In the genomic region with DNA sequence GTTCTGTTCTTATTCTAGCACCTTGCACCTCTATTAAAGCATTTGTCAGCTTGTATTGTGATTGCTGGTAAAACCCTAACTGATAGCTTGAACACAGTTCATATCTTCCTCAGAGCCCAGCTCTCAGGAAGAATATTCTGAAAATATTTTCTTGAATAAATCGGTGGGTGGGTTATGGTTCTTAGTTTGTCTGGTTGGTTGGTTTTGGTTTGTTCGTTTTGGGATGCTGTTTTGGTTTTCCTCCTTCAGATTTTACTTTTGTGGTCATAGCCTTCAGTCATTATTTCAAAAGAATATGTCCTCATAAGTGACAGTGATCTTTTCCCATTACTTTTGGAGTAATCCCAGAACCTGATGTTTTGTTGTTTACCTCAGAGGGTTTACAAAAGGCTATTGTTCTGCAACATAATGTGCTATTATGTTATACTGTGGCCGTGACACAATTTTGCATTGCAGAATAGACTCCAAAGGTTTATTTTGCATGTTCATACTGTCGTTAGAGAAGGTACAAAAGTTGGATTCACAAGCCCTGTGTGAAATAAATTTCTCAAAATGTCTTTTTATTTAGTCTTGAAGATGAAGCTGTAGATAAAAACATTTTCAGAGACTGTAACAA, we compare ENCODE assay signal across 9 cellular contexts. TPM values are rescaled to one million over a fixed set of nuclear protein-coding genes. Genes with fewer than 3 reads are reported as not detected.
DNase-seq lines count a peak whose midpoint lies in the region; ATAC-seq, FAIRE-seq and TF ChIP-seq lines count a peak whose summit lies in the region.
"Had no signal": no experiment of that assay in that cellular context is flagged by ENCODE, and none has a peak within 500 bp of the region (broad histone marks: within the 10 kb centered on the region; RNA-seq: fewer than 3 reads in every experiment).

No MANE protein-coding gene starts in this region.

- H3K27ac ChIP-seq in DND-41 (ENCODE audit: low read length) (no peak overlapping the region), OCI-LY1 (ENCODE audit: low read depth, low read length, poor library complexity, severe bottlenecking) (peak overlapping the region; percentile 11), pancreas (peak overlapping the region in 3 of 4 donors; percentile 82 to 95 (median 94))

- no peaks in the 10 kb centered on the region for H3K9me3 Mint-ChIP-seq in effector memory CD8-positive, alpha-beta T cell

- H3K36me3 Mint-ChIP-seq in effector memory CD8-positive, alpha-beta T cell (ENCODE audit: insufficient read depth) = peaks cover 19% of the 10 kb centered on the region

- peak overlapping the region; percentile 98 to 99 for H3K4me3 Mint-ChIP-seq in effector memory CD8-positive, alpha-beta T cell

- intact Hi-C loops in pancreas (cut with DNase I) = no loop called here

- H3K9ac ChIP-seq in DND-41 (ENCODE audit: low read depth, low read length) = peak overlapping the region; percentile 90; the same call in 1 of the 2 replicates
- peak overlapping the region; percentile 21; the same call in 1 of the 2 replicates for H3K9ac ChIP-seq in OCI-LY1 (ENCODE audit: low read length)

- H2AFZ ChIP-seq in DND-41 (ENCODE audit: low read depth, low read length) (no peak overlapping the region), OCI-LY1 (ENCODE audit: low read length) (0 out of 2 replicates have a peak overlapping the region, but pooled peaks have one; percentile 14)

- no peaks in the 10 kb centered on the region for H3K27me3 Mint-ChIP-seq in effector memory CD8-positive, alpha-beta T cell

- no peaks in the 10 kb centered on the region for H4K20me1 ChIP-seq in DND-41 (ENCODE audit: insufficient read depth, low read length)
- H4K20me1 ChIP-seq in OCI-LY1 (ENCODE audit: insufficient read depth, low read length) = no peaks in the 10 kb centered on the region

- H3K9me3 ChIP-seq in DND-41 (ENCODE audit: insufficient read depth, low read length, severe bottlenecking) (no peaks in the 10 kb centered on the region), OCI-LY1 (ENCODE audit: low read length) (no peaks in the 10 kb centered on the region), pancreas (no peaks in the 10 kb centered on the region)

- H3K4me1 Mint-ChIP-seq in effector memory CD8-positive, alpha-beta T cell (ENCODE audit: low read depth in 2 of 2) = peaks cover 33 to 40% of the 10 kb centered on the region in 2 donors

- peak overlapping the region; percentile 80; the same call in 1 of the 2 replicates for H3K4me2 ChIP-seq in DND-41 (ENCODE audit: insufficient read depth, low read length)
- H3K4me2 ChIP-seq in OCI-LY1 (ENCODE audit: low read length) = peak overlapping the region; percentile 89

- WGBS in pancreas, 2 donors = 51 to 52% methylated on average over 4 of the region's 4 CpGs

- peaks cover 39% of the 10 kb centered on the region for H3K4me1 ChIP-seq in DND-41 (ENCODE audit: insufficient read depth, low read length)
- H3K4me1 ChIP-seq in OCI-LY1 (ENCODE audit: insufficient read depth, low read length, severe bottlenecking) = peaks cover 43% of the 10 kb centered on the region
- H3K4me1 ChIP-seq in pancreas = peaks cover 22 to 33% (median 26%) of the 10 kb centered on the region in 3 donors

- peak overlapping the region; percentile 99 for H3K27ac Mint-ChIP-seq in effector memory CD8-positive, alpha-beta T cell

- ATAC-seq in DND-41 (ENCODE audit: insufficient read depth, low read depth) (no peak), pancreas (no peak), GM18909 (IDR thresholded peaks at IDR 0.05; ENCODE audit: poor library complexity, unreplicated experiment) (no peak), GM18519 (IDR thresholded peaks at IDR 0.05; ENCODE audit: low FRiP score, unreplicated experiment) (no peak)
- ATAC-seq in effector memory CD8-positive, alpha-beta T cell (replicated peaks) = no peak

- no peaks in the 10 kb centered on the region for H3K9me2 ChIP-seq in OCI-LY1 (ENCODE audit: low read depth, low read length)

- H3K79me2 ChIP-seq in DND-41 (ENCODE audit: insufficient read depth, low read length) (peaks cover 38% of the 10 kb centered on the region), OCI-LY1 (ENCODE audit: insufficient read depth, low read length) (peaks cover 20% of the 10 kb centered on the region)

- no peaks in the 10 kb centered on the region for H3F3A ChIP-seq in OCI-LY1 (ENCODE audit: insufficient read depth, low read length)

- H3K4me3 ChIP-seq in DND-41 (ENCODE audit: low read depth in 1 of 2, low read length in 2 of 2) = no peak overlapping the region
- peak overlapping the region; percentile 83 for H3K4me3 ChIP-seq in OCI-LY1 (ENCODE audit: low read depth, low read length, poor library complexity, severe bottlenecking)
- peak overlapping the region in 2 of 4 donors; percentile 60 to 69 for H3K4me3 ChIP-seq in pancreas

- H3K27me3 ChIP-seq in DND-41 (ENCODE audit: insufficient read depth, low read length, poor library complexity) = no peaks in the 10 kb centered on the region
- H3K27me3 ChIP-seq in OCI-LY1 (ENCODE audit: insufficient read depth, low read length) = no peaks in the 10 kb centered on the region
- H3K27me3 ChIP-seq in pancreas = no peaks in the 10 kb centered on the region

- TF ChIP-seq CTCF in DND-41 (IDR thresholded peaks at IDR 0.05; ENCODE audit: borderline replicate concordance, extremely low read depth, low read length, poor library complexity, severe bottlenecking) (no peak), OCI-LY1 (IDR thresholded peaks at IDR 0.05; ENCODE audit: low read length) (no peak), pancreas (IDR thresholded peaks at IDR 0.05) (no peak)

- no peak for DNase-seq in DND-41
- DNase-seq in effector memory CD8-positive, alpha-beta T cell = no peak
- DNase-seq in pancreas = no peak
- no peak for DNase-seq in stimulated activated naive CD4-positive, alpha-beta T cell treated with Interleukin-2 at 50 U/mL for 16 hours (lab: John Stamatoyannopoulos, UW)
- DNase-seq in NOMO-1 (lab: John Stamatoyannopoulos, UW; ENCODE audit: unreplicated experiment in 2 of 2) = no peak
- DNase-seq: activated CD8-positive, alpha-beta memory T cell treated with anti-CD3 and anti-CD28 coated beads, Interleukin-2, amount 50 U/mL, for 48 hours had no signal

- H3K36me3 ChIP-seq in DND-41 (ENCODE audit: insufficient read depth, low read length) (peaks cover 4% of the 10 kb centered on the region), OCI-LY1 (ENCODE audit: insufficient read depth, low read length) (peaks cover 6% of the 10 kb centered on the region; the same call in 1 of the 2 replicates), pancreas (peaks cover 0 to 6% (median 0%) of the 10 kb centered on the region in 3 donors)

- FAIRE-seq in pancreas (lab: Jason Lieb, UNC) = no peak

RNA-seq across cellular contexts. Expression of a gene that starts 2.7 kb away (rescaled TPM):
- 10 to 100 TPM; 19.2 to 32.1 (median 25.1) TPM for total RNA-seq in pancreas
- 10 to 100 TPM; 12.2 to 23.2 TPM for polyA plus RNA-seq in pancreas

RNA-seq across cellular contexts. Expression of a gene that starts 2.9 kb away (rescaled TPM):
- 10 to 100 TPM in 4 of 6 donors, 1 to 10 TPM in 2; 6.9 to 21.1 (median 10.7) TPM for total RNA-seq in pancreas
- polyA plus RNA-seq in pancreas = 1 to 10 TPM; 8.7 to 9.1 TPM
